In genomic region chr1:1858382-1859086, GRCh38 we compare ENCODE assay signal across 8 cellular contexts. TPM values are rescaled to one million over a fixed set of nuclear protein-coding genes. Genes with fewer than 3 reads are reported as not detected.
A peak's percentile ranks its signal among the peaks of the same experiment; 100 is the strongest.
DNase-seq lines count a peak whose midpoint lies in the region; ATAC-seq and TF ChIP-seq lines count a peak whose summit lies in the region.

No MANE protein-coding gene starts in this region.

- ATAC-seq in HG02763 (IDR thresholded peaks at IDR 0.05; ENCODE audit: unreplicated experiment) (no peak), HG03139 (IDR thresholded peaks at IDR 0.05; ENCODE audit: unreplicated experiment) (no peak)

- H3K36me3 Mint-ChIP-seq in endothelial cell (ENCODE audit: low read depth, unreplicated experiment): peaks cover 14% of the 10 kb centered on the region
- no peaks in the 10 kb centered on the region for H3K36me3 Mint-ChIP-seq in mesothelial cell of epicardium

- peak overlapping the region; percentile 65 to 83 for H3K27ac ChIP-seq in uterus

- H3K36me3 ChIP-seq in uterus: no peaks in the 10 kb centered on the region

- H3K4me3 ChIP-seq in uterus: no peak overlapping the region

- H3K4me1 ChIP-seq in uterus: peaks cover 3 to 12% of the 10 kb centered on the region in 2 donors

- TF ChIP-seq CTCF in endothelial cell (IDR thresholded peaks at IDR 0.05; ENCODE audit: unreplicated experiment) (no peak), mesothelial cell of epicardium (IDR thresholded peaks at IDR 0.05; ENCODE audit: unreplicated experiment) (no peak), uterus (IDR thresholded peaks at IDR 0.05) (peak; percentile 28 to 32 (median 29))

- no peaks in the 10 kb centered on the region for H3K9me3 ChIP-seq in uterus

- H3K4me1 Mint-ChIP-seq in endothelial cell (ENCODE audit: unreplicated experiment) (peaks cover 35% of the 10 kb centered on the region), mesothelial cell of epicardium (peaks cover 38% of the 10 kb centered on the region)

- peak; percentile 77 for DNase-seq in CMK (ENCODE audit: low read depth)
- DNase-seq in HuH-7.5 (ENCODE audit: low spot score): peak; percentile 35
- DNase-seq in T1000 (lab: John Stamatoyannopoulos, UW): peak; percentile 40
- DNase-seq in endothelial cell (ENCODE audit: low spot score): peak; percentile 32
- peak in 1 of 2 experiments; percentile 40 for DNase-seq in mesothelial cell of epicardium (ENCODE audit: low spot score in 2 of 2, unreplicated experiment in 2 of 2)
- DNase-seq in uterus: peak; percentile 63 to 84

- no peaks in the 10 kb centered on the region for H3K27me3 ChIP-seq in uterus

- no peaks in the 10 kb centered on the region for H3K27me3 Mint-ChIP-seq in endothelial cell (ENCODE audit: unreplicated experiment)
- no peaks in the 10 kb centered on the region for H3K27me3 Mint-ChIP-seq in mesothelial cell of epicardium (ENCODE audit: low read depth)

- peak overlapping the region; percentile 74 for H3K27ac Mint-ChIP-seq in endothelial cell (ENCODE audit: unreplicated experiment)
- peak overlapping the region; percentile 97 for H3K27ac Mint-ChIP-seq in mesothelial cell of epicardium

- H3K4me3 Mint-ChIP-seq in endothelial cell (ENCODE audit: unreplicated experiment) (no peak overlapping the region), mesothelial cell of epicardium (peak overlapping the region; percentile 22)

- intact Hi-C loops in uterus (cut with DNase I; ENCODE audit: low total_unique reads): no loop called here

- no peak for TF ChIP-seq POLR2A in uterus (IDR thresholded peaks at IDR 0.05)

- H3K9me3 Mint-ChIP-seq in endothelial cell (ENCODE audit: unreplicated experiment) (no peaks in the 10 kb centered on the region), mesothelial cell of epicardium (no peaks in the 10 kb centered on the region)

RNA-seq across cellular contexts. Expression of gene GNB1, which starts 32.4 kb away (rescaled TPM):
- total RNA-seq in endothelial cell (ENCODE audit: unreplicated experiment) (427 TPM), mesothelial cell of epicardium (272 to 289 TPM (median 283 TPM) in 3 replicates), uterus (100 to 1,000 TPM in 2 of 4 donors, 10 to 100 TPM in 2; 50.2 to 320 (median 104) TPM)

RNA-seq across cellular contexts. Expression of gene CALML6, which starts 56.5 kb away (rescaled TPM):
- total RNA-seq in endothelial cell (ENCODE audit: unreplicated experiment): 0.64 TPM
- 1.6 to 2.7 TPM (median 1.9 TPM) in 3 replicates for total RNA-seq in mesothelial cell of epicardium
- under 1 TPM in 1 of 4 donors, not detected in 3; 0.58 TPM for total RNA-seq in uterus

Comparison
In these comparisons a context has a peak if more than half of its experiments do, and no peak if none do; other contexts are left out.
1. CTCF ChIP-seq: peak in uterus (4 of 4); none in endothelial cell (single experiment) and mesothelial cell of epicardium (single experiment).